9 cellular contexts compared by ENCODE assay signal in the genomic region with DNA sequence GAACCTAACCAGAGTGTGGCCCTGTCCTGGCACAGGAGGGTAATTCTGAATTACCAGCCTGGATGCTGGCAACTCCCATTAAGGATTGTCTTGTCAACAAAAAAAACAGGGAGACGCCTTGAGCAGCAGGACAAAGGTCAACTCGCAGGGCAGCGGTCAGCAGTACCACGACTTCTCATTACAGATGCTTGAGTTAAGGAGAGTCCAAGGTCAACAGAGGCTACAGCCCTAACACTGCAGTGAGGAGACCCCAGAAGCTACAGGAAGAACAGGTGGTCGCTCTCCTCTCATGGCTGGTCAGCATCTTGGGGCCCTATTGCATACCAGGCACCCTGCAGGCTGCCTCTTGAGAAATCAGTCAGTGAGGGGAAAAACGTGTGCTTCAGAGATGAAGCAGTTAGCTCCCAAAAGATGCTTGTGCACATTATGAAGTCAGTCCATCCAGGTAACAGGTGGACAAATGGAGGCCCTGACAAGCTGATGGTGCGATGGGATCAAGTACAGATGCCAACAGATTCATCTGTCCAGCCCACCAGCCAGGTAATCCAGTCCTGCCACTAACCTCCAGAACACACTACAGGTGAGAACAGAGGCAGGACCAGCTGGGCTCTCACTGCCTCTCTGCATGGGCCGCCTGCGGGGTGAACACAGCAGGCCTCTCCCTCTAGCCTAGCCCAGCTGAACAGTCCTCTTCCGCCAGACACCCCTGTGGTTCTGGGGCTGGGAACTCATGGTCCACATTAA. TPM values are rescaled to one million over a fixed set of nuclear protein-coding genes. Genes with fewer than 3 reads are reported as not detected.
DNase-seq lines count a peak whose midpoint lies in the region; ATAC-seq, FAIRE-seq and TF ChIP-seq lines count a peak whose summit lies in the region.
"Had no signal": no experiment of that assay in that cellular context is flagged by ENCODE, and none has a peak within 500 bp of the region (broad histone marks: within the 10 kb centered on the region; RNA-seq: fewer than 3 reads in every experiment).

No MANE protein-coding gene starts in this region.

- H2AFZ ChIP-seq in ACC112 (ENCODE audit: low read length, unreplicated experiment) (no peak overlapping the region), H9 (ENCODE audit: low read length) (no peak overlapping the region)

- H3K36me3 ChIP-seq in ACC112 (ENCODE audit: insufficient read depth, low read length), result peaks cover 30% of the 10 kb centered on the region

- no peaks in the 10 kb centered on the region for H3K23me2 ChIP-seq in H9 (ENCODE audit: insufficient read length, low read depth, low read length, poor library complexity, severe bottlenecking)

- peaks cover 95% of the 10 kb centered on the region for H3K79me2 ChIP-seq in ACC112 (ENCODE audit: control insufficient read depth, insufficient read depth, low read length, unreplicated experiment)
- H3K79me2 ChIP-seq in H9 (ENCODE audit: insufficient read depth, low read length), result peaks cover 60% of the 10 kb centered on the region

- no peak overlapping the region for H3K56ac ChIP-seq in H9 (ENCODE audit: insufficient read length, low read depth, low read length)

- H3K4ac ChIP-seq in H9 (ENCODE audit: low read depth, low read length), result no peak overlapping the region

- H3K23ac ChIP-seq in H9 (ENCODE audit: insufficient read length, low read depth, low read length), result no peak overlapping the region

- H2BK5ac ChIP-seq in H9 (ENCODE audit: insufficient read length, low read length), result no peak overlapping the region

- H2AK5ac ChIP-seq in H9 (ENCODE audit: insufficient read length, low read length), result no peak overlapping the region

- no peak overlapping the region for H3K18ac ChIP-seq in H9 (ENCODE audit: insufficient read length, low read depth, low read length)

- H3T11ph ChIP-seq in H9 (ENCODE audit: low read length), result no peak overlapping the region

- no peak overlapping the region for H3K14ac ChIP-seq in H9 (ENCODE audit: insufficient read depth, low read length)

- no peak overlapping the region for H2BK15ac ChIP-seq in H9 (ENCODE audit: low read depth, low read length)

- TF ChIP-seq CTCF in H9 (conservative IDR thresholded peaks at IDR 0.05) (no peak), natural killer cell (IDR thresholded peaks at IDR 0.05) (no peak)

- H3K27ac Mint-ChIP-seq in H9 (peak overlapping the region in 2 of 3 experiments; percentile 6 to 57; a peak in 2 of 7 replicates), natural killer cell (peak overlapping the region; percentile 87 to 91)
- peak overlapping the region; percentile 78 for H3K27ac Mint-ChIP-seq in central memory CD8-positive, alpha-beta T cell (ENCODE audit: low read depth)

- H3K4me1 Mint-ChIP-seq in H9, result peaks cover 31 to 46% of the 10 kb centered on the region in 2 experiments
- peaks cover 62% of the 10 kb centered on the region for H3K4me1 Mint-ChIP-seq in central memory CD8-positive, alpha-beta T cell
- H3K4me1 Mint-ChIP-seq in natural killer cell, result peaks cover 69 to 73% of the 10 kb centered on the region in 2 donors

- peaks cover 4% of the 10 kb centered on the region for H3K79me1 ChIP-seq in H9 (ENCODE audit: insufficient read depth, low read depth, low read length, poor library complexity, severe bottlenecking)

- H4K20me1 ChIP-seq in H9 (ENCODE audit: control insufficient read depth, insufficient read depth, insufficient read length), result no peaks in the 10 kb centered on the region

- DNase-seq in H9, result no peak
- DNase-seq in central memory CD8-positive, alpha-beta T cell (ENCODE audit: low spot score in 2 of 2), result no peak
- DNase-seq in natural killer cell, result no peak
- no peak for DNase-seq in HTR-8/SVneo (ENCODE audit: insufficient read length, low spot score)
- no peak for DNase-seq in NCI-H345 treated with DMSO at 0.1 percent for 48 hours (lab: John Stamatoyannopoulos, UW; ENCODE audit: unreplicated experiment)
- no peak for DNase-seq in NCI-H69 (lab: John Stamatoyannopoulos, UW)
- no peak for DNase-seq in NCI-H2081 treated with DMSO at 0.1 percent for 48 hours (lab: John Stamatoyannopoulos, UW)
- DNase-seq: dermis blood vessel endothelial cell had no signal

- WGBS in H9 (ENCODE audit: extremely low coverage, insufficient read length, low lambda C conversion rate), result no CpG with 5 or more reads among the region's 10 CpGs

- H3K4me1 ChIP-seq in ACC112 (ENCODE audit: control insufficient read depth, insufficient read depth, low read length, unreplicated experiment) (peaks cover 62% of the 10 kb centered on the region), H9 (ENCODE audit: insufficient read depth, low read length) (no peaks in the 10 kb centered on the region)

- H3K9ac ChIP-seq in H9 (ENCODE audit: extremely low read depth, insufficient read length, low read length), result no peak overlapping the region

- no peak for FAIRE-seq in HTR-8/SVneo (lab: Jason Lieb, UNC)

- H4K5ac ChIP-seq in H9 (ENCODE audit: insufficient read length, low read depth, low read length), result no peak overlapping the region

- H2BK12ac ChIP-seq in H9 (ENCODE audit: insufficient read length, low read depth, low read length), result no peak overlapping the region

- H3K27me3 Mint-ChIP-seq in H9 (ENCODE audit: low read depth) (peaks cover 5% of the 10 kb centered on the region; the same call in 1 of the 2 replicates), natural killer cell (ENCODE audit: low read depth in 2 of 2) (no peaks in the 10 kb centered on the region)
- H3K27me3 Mint-ChIP-seq in central memory CD8-positive, alpha-beta T cell, result no peaks in the 10 kb centered on the region

- H3K9me3 ChIP-seq in H9 (ENCODE audit: control insufficient read depth, low read depth, low read length), result no peaks in the 10 kb centered on the region

- H4K8ac ChIP-seq in H9 (replicated peaks; ENCODE audit: insufficient read length, low read depth, low read length), result no peak overlapping the region

- H3K27ac ChIP-seq in ACC112 (ENCODE audit: low read depth, low read length), result peak overlapping the region; percentile 97
- H3K27ac ChIP-seq in H9 (ENCODE audit: insufficient read length, low read depth, low read length), result no peak overlapping the region

- H3K4me3 ChIP-seq in ACC112 (ENCODE audit: low read depth, low read length), result no peak overlapping the region

- H3K4me3 Mint-ChIP-seq in H9 (0 out of 5 replicates have a peak overlapping the region, but pooled peaks of 1 of the 2 experiments have one; percentile 1), natural killer cell (peak overlapping the region; percentile 63)
- H3K4me3 Mint-ChIP-seq in central memory CD8-positive, alpha-beta T cell, result peak overlapping the region; percentile 86

- H2BK20ac ChIP-seq in H9 (ENCODE audit: low read depth, low read length, poor library complexity, severe bottlenecking), result no peak overlapping the region

- ATAC-seq in central memory CD8-positive, alpha-beta T cell (replicated peaks; ENCODE audit: extremely low read depth, poor library complexity, severe bottlenecking), result no peak
- ATAC-seq in natural killer cell, result no peak

- H3K27me3 ChIP-seq in ACC112 (ENCODE audit: insufficient read depth, low read length) (no peaks in the 10 kb centered on the region), H9 (ENCODE audit: insufficient read depth, low read length) (no peaks in the 10 kb centered on the region)

- no peak overlapping the region for H2BK120ac ChIP-seq in H9 (ENCODE audit: low read depth, low read length, poor library complexity, severe bottlenecking)

- H3K4me2 ChIP-seq in H9 (ENCODE audit: insufficient read depth, insufficient read length, low read length), result no peak overlapping the region

- H3K36me3 Mint-ChIP-seq in H9 (ENCODE audit: insufficient read depth in 1 of 3, low read depth in 3 of 3) (peaks cover 59 to 77% (median 75%) of the 10 kb centered on the region in 3 experiments; a peak in 6 of 7 replicates), natural killer cell (no peaks in the 10 kb centered on the region)
- H3K36me3 Mint-ChIP-seq in central memory CD8-positive, alpha-beta T cell (ENCODE audit: insufficient read depth), result peaks cover 60% of the 10 kb centered on the region

- H3K9me3 Mint-ChIP-seq in H9 (no peaks in the 10 kb centered on the region), natural killer cell (no peaks in the 10 kb centered on the region)
- no peaks in the 10 kb centered on the region for H3K9me3 Mint-ChIP-seq in central memory CD8-positive, alpha-beta T cell

- intact Hi-C loops in natural killer cell (cut with micrococcal nuclease), result loop anchor here (5.0 kb wide), 1 partner anchor 48 kb away; a partner anchor contains a TSS

- H4K91ac ChIP-seq in H9 (ENCODE audit: insufficient read length, low read depth, low read length), result no peak overlapping the region

RNA-seq across cellular contexts. Expression of a gene that starts 4.2 kb away (rescaled TPM):
- total RNA-seq in H9 (2021) (137 and 144 TPM in 2 replicates), natural killer cell (100 to 1,000 TPM; 423 to 475 (median 468) TPM)

RNA-seq across cellular contexts. Expression of a gene that starts 40.5 kb away (rescaled TPM):
- 26.0 and 28.4 TPM in 2 replicates for total RNA-seq in H9 (2021)
- total RNA-seq in natural killer cell, result 100 to 1,000 TPM; 172 to 365 (median 296) TPM

RNA-seq across cellular contexts. Expression of a gene that starts 48.1 kb away (rescaled TPM):
- total RNA-seq in H9 (2021) (0.22 and 0.35 TPM in 2 replicates), natural killer cell (100 to 1,000 TPM; 464 to 564 (median 522) TPM)
- total RNA-seq: dermis blood vessel endothelial cell had no signal

RNA-seq across cellular contexts. Expression of a gene that starts 56.7 kb away (rescaled TPM):
- 11.0 and 14.6 TPM in 2 replicates for total RNA-seq in H9 (2021)
- total RNA-seq in natural killer cell, result 10 to 100 TPM; 69.7 to 79.2 (median 75.1) TPM

Comparison
In these comparisons a context has a peak if more than half of its experiments do, and no peak if none do; other contexts are left out.
1. H3K27ac Mint-ChIP-seq: peak in every context shown above with its lines; median percentile 89 in natural killer cell; 78 in central memory CD8-positive, alpha-beta T cell; 32 in H9.
2. RNA of a gene that starts 48.1 kb away (total RNA-seq): 464 to 564 TPM in natural killer cell; 0.22 to 0.35 TPM in H9; every median in the first group is over 100 times any median in the second.